10 cellular contexts compared by ENCODE assay signal in genomic region chr3:182837855-182838454, GRCh38. TPM values are rescaled to one million over a fixed set of nuclear protein-coding genes. Genes with fewer than 3 reads are reported as not detected.
DNase-seq lines count a peak whose midpoint lies in the region; ATAC-seq and TF ChIP-seq lines count a peak whose summit lies in the region.
"Had no signal": no experiment of that assay in that cellular context is flagged by ENCODE, and none has a peak within 500 bp of the region (broad histone marks: within the 10 kb centered on the region; RNA-seq: fewer than 3 reads in every experiment).

No MANE protein-coding gene starts in this region.

- H3K4me1 ChIP-seq in transverse colon: no peaks in the 10 kb centered on the region

- no peak overlapping the region for H3K27ac ChIP-seq in transverse colon
- H3K27ac ChIP-seq: coronary artery had no signal

- ATAC-seq in HG02610 (IDR thresholded peaks at IDR 0.05; ENCODE audit: unreplicated experiment) (no peak), GM18502 (IDR thresholded peaks at IDR 0.05; ENCODE audit: poor library complexity, unreplicated experiment) (no peak)

- no peak overlapping the region for H3K4me3 Mint-ChIP-seq in activated naive CD4-positive, alpha-beta T cell treated with anti-CD3 and anti-CD28 coated beads, Interleukin-2, amount 50 U/mL, for 24 hours
- H3K4me3 Mint-ChIP-seq in activated naive CD4-positive, alpha-beta T cell treated with anti-CD3 and anti-CD28 coated beads for 36 hours: no peak overlapping the region

- peaks cover 8% of the 10 kb centered on the region for H3K4me1 Mint-ChIP-seq in activated naive CD4-positive, alpha-beta T cell treated with anti-CD3 and anti-CD28 coated beads, Interleukin-2, amount 50 U/mL, for 24 hours
- H3K4me1 Mint-ChIP-seq in activated naive CD4-positive, alpha-beta T cell treated with anti-CD3 and anti-CD28 coated beads for 36 hours (ENCODE audit: low read depth): peaks cover 8% of the 10 kb centered on the region

- no peak overlapping the region for H3K4me3 ChIP-seq in fibroblast of villous mesenchyme (ENCODE audit: low read depth, low read length)
- H3K4me3 ChIP-seq in transverse colon: no peak overlapping the region
- H3K4me3 ChIP-seq: coronary artery had no signal

- intact Hi-C loops in activated naive CD4-positive, alpha-beta T cell treated with anti-CD3 and anti-CD28 coated beads for 36 hours (cut with micrococcal nuclease): loop anchor here (1.0 kb wide), 1 partner anchor 124 kb away; no protein-coding TSS in a partner anchor
- intact Hi-C loops in transverse colon (cut with DNase I; ENCODE audit: low total_unique reads): no loop called here

- no peaks in the 10 kb centered on the region for H3K27me3 Mint-ChIP-seq in activated naive CD4-positive, alpha-beta T cell treated with anti-CD3 and anti-CD28 coated beads, Interleukin-2, amount 50 U/mL, for 24 hours
- no peaks in the 10 kb centered on the region for H3K27me3 Mint-ChIP-seq in activated naive CD4-positive, alpha-beta T cell treated with anti-CD3 and anti-CD28 coated beads for 36 hours (ENCODE audit: low read depth)

- in situ Hi-C loops in transverse colon (cut with MboI; ENCODE audit: low pct_ligation_motif_present in 1 of 4, low pct_unique_long_range_greater_than_20kb in 1 of 4, low sequenced_read_pairs in 3 of 4): loop anchor here (10.0 kb wide), 2 partner anchors 123 to 1143 kb away; no protein-coding TSS in a partner anchor

- CTCF ChIA-PET in activated naive CD4-positive, alpha-beta T cell treated with anti-CD3 and anti-CD28 coated beads for 36 hours (lab: Charles Lee): interaction anchor here (0.6 to 1.4 kb wide), 6 partner anchors 9 to 124 kb away, joined by 3 to 13 read pairs (median 4); no protein-coding TSS in a partner anchor

- 23 to 28% methylated on average over 3 of the region's 3 CpGs for WGBS in transverse colon (ENCODE audit: low coverage in 1 of 2), 2 donors

- H3K27ac Mint-ChIP-seq in activated naive CD4-positive, alpha-beta T cell treated with anti-CD3 and anti-CD28 coated beads, Interleukin-2, amount 50 U/mL, for 24 hours: peak overlapping the region; percentile 75
- H3K27ac Mint-ChIP-seq in activated naive CD4-positive, alpha-beta T cell treated with anti-CD3 and anti-CD28 coated beads for 36 hours: no peak overlapping the region

- H3K9me3 Mint-ChIP-seq in activated naive CD4-positive, alpha-beta T cell treated with anti-CD3 and anti-CD28 coated beads, Interleukin-2, amount 50 U/mL, for 24 hours: no peaks in the 10 kb centered on the region
- no peaks in the 10 kb centered on the region for H3K9me3 Mint-ChIP-seq in activated naive CD4-positive, alpha-beta T cell treated with anti-CD3 and anti-CD28 coated beads for 36 hours

- no peak for TF ChIP-seq EP300 in transverse colon (IDR thresholded peaks at IDR 0.05; ENCODE audit: low read depth)

- peak; percentile 48 for TF ChIP-seq CTCF in fibroblast of villous mesenchyme (IDR thresholded peaks at IDR 0.05; ENCODE audit: insufficient read depth, low read depth, low read length)
- TF ChIP-seq CTCF in transverse colon (IDR thresholded peaks at IDR 0.05): peak; percentile 44 to 53 (median 46)

- H3K9me3 ChIP-seq in transverse colon: no peaks in the 10 kb centered on the region

- H3K27me3 ChIP-seq in transverse colon: no peaks in the 10 kb centered on the region

- peaks cover 22% of the 10 kb centered on the region for H3K36me3 Mint-ChIP-seq in activated naive CD4-positive, alpha-beta T cell treated with anti-CD3 and anti-CD28 coated beads, Interleukin-2, amount 50 U/mL, for 24 hours
- H3K36me3 Mint-ChIP-seq in activated naive CD4-positive, alpha-beta T cell treated with anti-CD3 and anti-CD28 coated beads for 36 hours (ENCODE audit: low read depth): peaks cover 34% of the 10 kb centered on the region

- TF ChIP-seq POLR2A in transverse colon (IDR thresholded peaks at IDR 0.05): no peak

- DNase-seq in activated naive CD4-positive, alpha-beta T cell treated with anti-CD3 and anti-CD28 coated beads for 36 hours: no peak
- peak; percentile 29 for DNase-seq in RPMI7951 (ENCODE audit: low read depth)
- DNase-seq in fibroblast of villous mesenchyme (ENCODE audit: low read depth): peak; percentile 57
- DNase-seq in transverse colon: no peak
- DNase-seq in NCI-H345 treated with DMSO at 0.1 percent for 48 hours (lab: John Stamatoyannopoulos, UW; ENCODE audit: unreplicated experiment): no peak
- DNase-seq: NCI-H187 treated with DMSO at 0.1 percent for 48 hours had no signal

- peaks cover 0 to 34% (median 5%) of the 10 kb centered on the region in 4 donors for H3K36me3 ChIP-seq in transverse colon

RNA-seq across cellular contexts. Expression of gene ATP11B, which starts 44.7 kb away (rescaled TPM):
- total RNA-seq in activated naive CD4-positive, alpha-beta T cell treated with anti-CD3 and anti-CD28 coated beads for 36 hours: 10 to 100 TPM; 86.6 to 92.3 TPM
- 64.3 and 77.9 TPM in 2 replicates for total RNA-seq in RPMI7951 (2014; rRNA removed; shearing (Covaris generic))
- 55.4 and 79.9 TPM in 2 replicates for total RNA-seq in fibroblast of villous mesenchyme
- total RNA-seq in transverse colon: 100 to 1,000 TPM; 117 to 219 (median 134) TPM

Comparison
In these comparisons a context has a peak if more than half of its experiments do, and no peak if none do; other contexts are left out.
1. DNase-seq: peak in RPMI7951 (single experiment) and fibroblast of villous mesenchyme (single experiment); none in activated naive CD4-positive, alpha-beta T cell treated with anti-CD3 and anti-CD28 coated beads for 36 hours (single experiment), transverse colon (single experiment) and NCI-H345 treated with DMSO at 0.1 percent for 48 hours (single experiment).